Comparison of ENCODE assay signal across 19 cellular contexts in the genomic region with DNA sequence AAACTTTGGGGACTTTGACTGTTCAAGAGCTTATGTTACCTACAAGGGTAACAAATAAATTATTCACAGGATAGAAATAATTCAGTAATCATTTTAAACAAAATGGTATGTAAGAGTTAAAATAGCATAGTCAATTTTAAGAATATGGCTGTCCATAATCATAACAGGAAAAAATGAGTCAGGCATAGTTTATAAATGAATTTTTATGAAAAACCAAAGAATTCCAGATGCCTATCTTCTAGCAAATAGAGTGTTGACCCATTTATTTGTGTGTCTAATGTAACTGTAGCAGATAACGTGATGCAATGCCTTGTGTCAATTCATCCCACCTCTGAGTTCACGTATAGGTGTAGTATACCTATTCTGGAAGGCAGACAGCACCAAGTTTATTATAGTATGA.
"Had no signal": no experiment of that assay in that cellular context is flagged by ENCODE, and none has a peak within 500 bp of the region (broad histone marks: within the 10 kb centered on the region; RNA-seq: fewer than 3 reads in every experiment).

No MANE protein-coding gene starts in this region.

- H3K36me3 ChIP-seq: SJSA1 had no signal

- DNase-seq: KBM-7, MV-4-11, NCI-H1048, NCI-H1105, NCI-H1417, NCI-H1436 treated with DMSO at 0.1 percent for 48 hours, NCI-H1694, NCI-H187 treated with DMSO at 0.1 percent for 48 hours, NCI-H2029 treated with DMSO at 0.1 percent for 48 hours, NCI-H2171 treated with DMSO at 0.1 percent for 48 hours, NCI-H345, NCI-H446 treated with DMSO at 0.1 percent for 48 hours, NCI-H510A treated with DMSO at 0.1 percent for 48 hours, NCI-H526, Right ventricle myocardium superior, RPMI8226, SIG-M5 had no signal

- H3K4me3 ChIP-seq: SJSA1, SK-N-MC had no signal

- H3K27ac ChIP-seq: SJSA1, SK-N-MC had no signal

- H3K27me3 ChIP-seq: SJSA1 had no signal

- H3K9me3 ChIP-seq: SJSA1 had no signal

- H3K4me1 ChIP-seq: SJSA1 had no signal
